In the genomic region with DNA sequence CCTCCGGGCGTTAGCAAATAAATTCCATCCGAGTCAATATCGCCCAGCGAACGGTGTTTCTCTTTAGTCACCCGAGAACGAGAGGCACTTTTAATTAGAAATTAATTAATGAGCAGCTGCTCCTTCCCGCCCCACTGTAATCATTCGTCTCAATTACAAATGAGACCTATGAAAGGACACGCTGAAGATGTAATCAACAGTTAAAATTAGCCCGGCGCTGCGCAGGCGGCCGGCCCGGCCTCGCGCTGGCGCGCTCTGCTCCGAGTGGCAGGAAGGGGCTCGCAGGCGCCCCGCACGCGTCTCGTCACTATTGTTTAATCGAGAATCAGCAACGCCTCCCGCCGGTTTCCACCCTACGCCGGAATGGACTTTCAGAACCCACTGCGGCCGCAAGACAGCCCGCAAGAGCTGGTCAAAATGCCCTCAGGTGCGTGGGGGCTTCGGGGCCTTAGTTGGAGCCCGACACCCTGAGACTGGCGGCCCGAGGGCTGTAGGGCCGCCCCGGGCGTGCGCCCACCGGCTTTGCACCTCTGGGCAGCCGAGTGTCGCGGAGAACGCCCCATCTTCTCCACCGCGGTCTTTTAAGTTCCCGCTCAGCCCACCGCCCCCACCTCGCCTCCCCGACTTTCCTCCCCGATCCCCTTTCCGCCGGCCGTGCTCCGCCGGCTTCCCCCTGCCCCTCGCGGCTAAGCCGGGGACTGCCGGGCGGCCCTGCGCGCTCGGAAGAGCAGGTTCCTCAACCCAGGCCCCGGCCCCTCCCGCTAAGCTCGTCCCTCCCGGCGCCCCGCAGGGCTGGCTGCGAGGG, we compare ENCODE assay signal across 8 cellular contexts. TPM values are rescaled to one million over a fixed set of nuclear protein-coding genes. Genes with fewer than 3 reads are reported as not detected.
DNase-seq lines count a peak whose midpoint lies in the region; ATAC-seq, FAIRE-seq and TF ChIP-seq lines count a peak whose summit lies in the region.

No MANE protein-coding gene starts in this region.

- no peak overlapping the region for H3K4me3 ChIP-seq in astrocyte (ENCODE audit: insufficient read depth, low read depth, low read length)
- peak overlapping the region; percentile 47 for H3K4me3 ChIP-seq in iPS-18a (ENCODE audit: low read length)

- H3K4me1 Mint-ChIP-seq in activated T-cell treated with anti-CD3 and anti-CD28 coated beads, Interleukin-2, amount 50 U/mL, for 4 hours (ENCODE audit: low read depth) = peaks cover 9% of the 10 kb centered on the region
- H3K4me1 Mint-ChIP-seq in astrocyte (ENCODE audit: low read depth, unreplicated experiment) = peaks cover 2% of the 10 kb centered on the region
- peaks cover 6% of the 10 kb centered on the region for H3K4me1 Mint-ChIP-seq in type B pancreatic cell (ENCODE audit: unreplicated experiment)

- H3K27me3 ChIP-seq in astrocyte (ENCODE audit: insufficient read depth, low read length) = peaks cover 65% of the 10 kb centered on the region
- H3K27me3 ChIP-seq in iPS-18a (ENCODE audit: control insufficient read depth, insufficient read depth, low read length) = peaks cover 100% of the 10 kb centered on the region

- H3K36me3 ChIP-seq in astrocyte (ENCODE audit: insufficient read depth, low read length) (no peaks in the 10 kb centered on the region), iPS-18a (ENCODE audit: control insufficient read depth, low read depth, low read length) (no peaks in the 10 kb centered on the region)

- H4K20me1 ChIP-seq in astrocyte (ENCODE audit: insufficient read depth, low read length) = no peaks in the 10 kb centered on the region

- peaks cover 50% of the 10 kb centered on the region for H3K27me3 Mint-ChIP-seq in activated T-cell treated with anti-CD3 and anti-CD28 coated beads, Interleukin-2, amount 50 U/mL, for 4 hours (ENCODE audit: low read depth)
- H3K27me3 Mint-ChIP-seq in astrocyte (ENCODE audit: low read depth, unreplicated experiment) (peaks cover 40% of the 10 kb centered on the region), type B pancreatic cell (peaks cover 63% of the 10 kb centered on the region)

- peak; percentile 41 to 58 for ATAC-seq in activated T-cell treated with anti-CD3 and anti-CD28 coated beads, Interleukin-2, amount 50 U/mL, for 4 hours
- no peak for ATAC-seq in GM19397 (IDR thresholded peaks at IDR 0.05; ENCODE audit: unreplicated experiment)

- no peak overlapping the region for H3K27ac ChIP-seq in astrocyte (ENCODE audit: low read depth, low read length)
- H3K27ac ChIP-seq in iPS-18a (ENCODE audit: low read length) = no peak overlapping the region

- H3K9me3 ChIP-seq in astrocyte (ENCODE audit: insufficient read depth, low read depth, low read length) (no peaks in the 10 kb centered on the region), iPS-18a (ENCODE audit: control insufficient read depth, low read depth, low read length) (no peaks in the 10 kb centered on the region)

- peak overlapping the region; percentile 34 for H2AFZ ChIP-seq in astrocyte (ENCODE audit: low read depth, low read length)

- no peak overlapping the region for H3K9ac ChIP-seq in astrocyte (ENCODE audit: low read length)
- no peak overlapping the region for H3K9ac ChIP-seq in iPS-18a (ENCODE audit: low read length)

- H3K4me3 Mint-ChIP-seq in activated T-cell treated with anti-CD3 and anti-CD28 coated beads, Interleukin-2, amount 50 U/mL, for 4 hours = no peak overlapping the region
- H3K4me3 Mint-ChIP-seq in astrocyte (ENCODE audit: unreplicated experiment) (no peak overlapping the region), type B pancreatic cell (peak overlapping the region; percentile 66)

- H3K36me3 Mint-ChIP-seq in activated T-cell treated with anti-CD3 and anti-CD28 coated beads, Interleukin-2, amount 50 U/mL, for 4 hours (ENCODE audit: insufficient read depth) = no peaks in the 10 kb centered on the region
- H3K36me3 Mint-ChIP-seq in astrocyte (ENCODE audit: low read depth, unreplicated experiment) (peaks cover 4% of the 10 kb centered on the region), type B pancreatic cell (peaks cover 3% of the 10 kb centered on the region)

- FAIRE-seq in astrocyte (lab: Jason Lieb, UNC) = no peak

- no peak for TF ChIP-seq CTCF in astrocyte (IDR thresholded peaks at IDR 0.05; ENCODE audit: insufficient read depth, low read depth, low read length)
- TF ChIP-seq CTCF in type B pancreatic cell (conservative IDR thresholded peaks at IDR 0.05) = peak; percentile 73

- H3K79me2 ChIP-seq in astrocyte (ENCODE audit: insufficient read depth, low read length) = no peaks in the 10 kb centered on the region

- DNase-seq in activated T-cell treated with anti-CD3 and anti-CD28 coated beads, Interleukin-2, amount 50 U/mL, for 4 hours = no peak
- DNase-seq in activated T-cell treated with anti-CD3 and anti-CD28 coated beads, Interleukin-2, amount 50 U/mL, for 1 hour = no peak
- no peak for DNase-seq in astrocyte (ENCODE audit: low read depth)
- no peak for DNase-seq in type B pancreatic cell (ENCODE audit: extremely low spot score, unreplicated experiment)
- no peak for DNase-seq in HT-29 (ENCODE audit: low spot score)
- no peak for DNase-seq in SIG-M5 treated with dmso at 0.1 percent for 504 hours (lab: John Stamatoyannopoulos, UW; ENCODE audit: unreplicated experiment)

- H3K4me1 ChIP-seq in astrocyte (ENCODE audit: insufficient read depth, low read length) = peaks cover 4% of the 10 kb centered on the region
- H3K4me1 ChIP-seq in iPS-18a (ENCODE audit: control insufficient read depth, low read depth, low read length) = peaks cover 19% of the 10 kb centered on the region

- H3K4me2 ChIP-seq in astrocyte (ENCODE audit: low read length) = peak overlapping the region; percentile 64

- no peaks in the 10 kb centered on the region for H3K9me3 Mint-ChIP-seq in activated T-cell treated with anti-CD3 and anti-CD28 coated beads, Interleukin-2, amount 50 U/mL, for 4 hours
- H3K9me3 Mint-ChIP-seq in astrocyte (ENCODE audit: unreplicated experiment) (peaks cover 13% of the 10 kb centered on the region), type B pancreatic cell (no peaks in the 10 kb centered on the region)

- H3K27ac Mint-ChIP-seq in astrocyte (ENCODE audit: unreplicated experiment) (no peak overlapping the region), type B pancreatic cell (no peak overlapping the region)

RNA-seq across cellular contexts. Expression of gene IRX4, which starts 0.6 kb away (rescaled TPM):
- total RNA-seq in activated T-cell treated with anti-CD3 and anti-CD28 coated beads, Interleukin-2, amount 50 U/mL, for 4 hours = not detected
- total RNA-seq in astrocyte (0.53 and 0.68 TPM in 2 replicates), type B pancreatic cell (ENCODE audit: low replicate concordance) (1.6 and 6.0 TPM in 2 replicates)
- total RNA-seq in HT-29 (2014; rRNA removed; shearing (Covaris generic)) = not detected in 2 replicates
